In the genomic region with DNA sequence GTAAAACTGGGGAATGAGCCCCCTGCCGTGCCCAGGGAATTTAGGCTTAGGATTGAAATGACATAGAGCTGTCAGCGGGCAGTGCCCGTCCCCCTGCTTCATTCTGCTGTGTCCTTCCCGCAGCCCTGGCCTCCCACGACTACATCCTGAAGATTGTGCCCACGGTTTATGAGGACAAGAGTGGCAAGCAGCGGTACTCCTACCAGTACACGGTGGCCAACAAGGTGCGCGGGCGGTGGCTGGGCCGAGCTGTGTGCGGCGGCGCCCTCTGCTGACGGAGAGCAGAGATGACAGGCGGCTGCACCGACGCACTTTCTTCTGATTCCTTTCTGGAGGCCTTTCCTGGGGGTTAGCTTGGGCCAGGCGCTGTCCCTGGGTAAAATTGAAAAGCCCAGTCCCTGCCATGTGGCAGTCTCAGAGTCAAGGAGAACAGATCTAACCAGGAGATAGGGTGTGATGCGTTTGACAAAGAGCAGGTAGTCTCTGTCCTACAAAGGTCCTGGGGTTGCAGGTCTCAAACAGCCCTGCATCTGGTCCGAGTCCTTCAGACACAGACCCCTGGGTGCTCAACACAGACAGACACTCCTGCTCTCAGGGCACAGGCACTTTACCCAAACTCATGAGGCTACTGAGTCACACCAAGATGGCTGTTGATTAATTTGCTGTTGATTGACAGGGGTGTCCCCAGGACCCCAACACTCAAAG, we compare ENCODE assay signal across 8 cellular contexts. TPM values are rescaled to one million over a fixed set of nuclear protein-coding genes. Genes with fewer than 3 reads are reported as not detected.
A peak's percentile ranks its signal among the peaks of the same experiment; 100 is the strongest.
DNase-seq lines count a peak whose midpoint lies in the region; ATAC-seq, FAIRE-seq and TF ChIP-seq lines count a peak whose summit lies in the region.

No MANE protein-coding gene starts in this region.

- H2AFZ ChIP-seq in ACC112 (ENCODE audit: low read length, unreplicated experiment): no peak overlapping the region

- no peaks in the 10 kb centered on the region for H3K79me2 ChIP-seq in ACC112 (ENCODE audit: control insufficient read depth, insufficient read depth, low read length, unreplicated experiment)

- intact Hi-C loops in pancreas (cut with DNase I): loop anchor here in 2 of 3 donors (5.0 to 10.0 kb wide), 2 partner anchors 218 to 220 kb away; no protein-coding TSS in a partner anchor
- intact Hi-C loops in tibial artery (cut with DNase I; ENCODE audit: low total_unique reads): loop anchor here (10.0 kb wide), 1 partner anchor 458 kb away; no protein-coding TSS in a partner anchor

- peaks cover 40% of the 10 kb centered on the region for H3K4me1 ChIP-seq in ACC112 (ENCODE audit: control insufficient read depth, insufficient read depth, low read length, unreplicated experiment)
- H3K4me1 ChIP-seq in RWPE2 (ENCODE audit: insufficient read depth, poor library complexity, severe bottlenecking): peaks cover 20% of the 10 kb centered on the region
- H3K4me1 ChIP-seq in pancreas: no peaks in the 10 kb centered on the region
- H3K4me1 ChIP-seq in tibial artery: peaks cover 0 to 27% (median 21%) of the 10 kb centered on the region in 4 donors

- TF ChIP-seq CTCF in RWPE2 (IDR thresholded peaks at IDR 0.05; ENCODE audit: poor library complexity, severe bottlenecking): peak; percentile 99
- peak; percentile 91 to 92 (median 92) for TF ChIP-seq CTCF in pancreas (IDR thresholded peaks at IDR 0.05)
- TF ChIP-seq CTCF in tibial artery (IDR thresholded peaks at IDR 0.05): peak; percentile 96 to 99

- H3K4me3 ChIP-seq in ACC112 (ENCODE audit: low read depth, low read length) (no peak overlapping the region), RWPE2 (ENCODE audit: severe bottlenecking) (no peak overlapping the region), pancreas (no peak overlapping the region), tibial artery (no peak overlapping the region)

- FAIRE-seq in pancreas (lab: Jason Lieb, UNC): no peak

- H3K36me3 ChIP-seq in ACC112 (ENCODE audit: insufficient read depth, low read length) (peaks cover 14% of the 10 kb centered on the region; the same call in 1 of the 2 replicates), RWPE2 (ENCODE audit: low read depth) (peaks cover 76% of the 10 kb centered on the region), pancreas (peaks cover 0 to 22% (median 0%) of the 10 kb centered on the region in 3 donors), tibial artery (peaks cover 29 to 62% (median 47%) of the 10 kb centered on the region in 3 donors)

- no peaks in the 10 kb centered on the region for H3K27me3 ChIP-seq in ACC112 (ENCODE audit: insufficient read depth, low read length)
- H3K27me3 ChIP-seq in RWPE2 (ENCODE audit: insufficient read depth, poor library complexity, severe bottlenecking): no peaks in the 10 kb centered on the region
- H3K27me3 ChIP-seq in pancreas: no peaks in the 10 kb centered on the region
- H3K27me3 ChIP-seq in tibial artery: no peaks in the 10 kb centered on the region

- H3K9me3 ChIP-seq in RWPE2 (ENCODE audit: severe bottlenecking) (no peaks in the 10 kb centered on the region), pancreas (no peaks in the 10 kb centered on the region), tibial artery (no peaks in the 10 kb centered on the region)

- DNase-seq in HPDE6-E6E7 (ENCODE audit: extremely low spot score) (peak; percentile 69), RWPE2 (ENCODE audit: low spot score) (no peak), activated gamma-delta T cell (lab: John Stamatoyannopoulos, UW) (peak; percentile 41), germinal center (ENCODE audit: low spot score) (peak; percentile 82), pancreas (peak; percentile 54 to 91 (median 81)), tibial artery (peak; percentile 69 to 87)

- ATAC-seq in GM18498 (IDR thresholded peaks at IDR 0.05; ENCODE audit: unreplicated experiment) (peak; percentile 79), RWPE2 (ENCODE audit: low read depth) (peak; percentile 62), pancreas (peak; percentile 89 to 99 (median 97))

- H3K27ac ChIP-seq in ACC112 (ENCODE audit: low read depth, low read length): peak overlapping the region; percentile 94
- H3K27ac ChIP-seq in RWPE2 (ENCODE audit: poor library complexity, severe bottlenecking): peak overlapping the region; percentile 83
- H3K27ac ChIP-seq in pancreas: no peak overlapping the region
- H3K27ac ChIP-seq in tibial artery: peak overlapping the region; percentile 65 to 75

- 16 to 18% methylated on average over 22 of the region's 22 CpGs for WGBS in pancreas, 2 donors

RNA-seq across cellular contexts. Expression of a gene that starts 26.8 kb away (rescaled TPM):
- 10 to 100 TPM in 3 of 6 donors, 1 to 10 TPM in 3; 6.2 to 13.7 (median 10.1) TPM for total RNA-seq in pancreas
- 10 to 100 TPM; 19.3 to 29.5 TPM for polyA plus RNA-seq in pancreas

RNA-seq across cellular contexts. Expression of a gene that starts 51.1 kb away (rescaled TPM):
- total RNA-seq in pancreas: 100 to 1,000 TPM in 1 of 6 donors, 10 to 100 TPM in 5; 60.3 to 135 (median 78.0) TPM
- 100 to 1,000 TPM; 115 to 162 TPM for polyA plus RNA-seq in pancreas

Comparison
In these comparisons a context has a peak if more than half of its experiments do, and no peak if none do; other contexts are left out.
1. H3K27ac ChIP-seq: peak in ACC112 (single experiment), RWPE2 (single experiment) and tibial artery (2 of 2); none in pancreas (0 of 4).
2. Peak in every context shown above with its lines, with median percentiles within 50 percentile points of each other: ATAC-seq and CTCF ChIP-seq.